ENCODE assay signal across 19 cellular contexts in genomic region chr2:167187049-167187727, GRCh38.
A peak's percentile ranks its signal among the peaks of the same experiment; 100 is the strongest.
DNase-seq lines count a peak whose midpoint lies in the region; ATAC-seq, FAIRE-seq and TF ChIP-seq lines count a peak whose summit lies in the region.
"Had no signal": no experiment of that assay in that cellular context is flagged by ENCODE, and none has a peak within 500 bp of the region (broad histone marks: within the 10 kb centered on the region; RNA-seq: fewer than 3 reads in every experiment).

No MANE protein-coding gene starts in this region.

- H3K79me2 ChIP-seq in keratinocyte (ENCODE audit: control insufficient read depth, insufficient read depth, low read length), result no peaks in the 10 kb centered on the region

- H3K4me1 Mint-ChIP-seq in osteocyte (ENCODE audit: unreplicated experiment), result peaks cover 24% of the 10 kb centered on the region
- H3K4me1 Mint-ChIP-seq in stimulated activated memory B cell treated with anti-CD40 and anti-IgM and Interleukin-4, amounts not matched to agents 10 μg/mL and 1 μg/mL and 100 μg/mL, for 72 hours, result no peaks in the 10 kb centered on the region

- no peaks in the 10 kb centered on the region for H3K9me3 ChIP-seq in heart right ventricle
- no peaks in the 10 kb centered on the region for H3K9me3 ChIP-seq in keratinocyte (ENCODE audit: control insufficient read depth, low read depth, low read length)
- H3K9me3 ChIP-seq in subcutaneous abdominal adipose tissue (ENCODE audit: control insufficient read depth in 5 of 5, low read length in 5 of 5), result no peaks in the 10 kb centered on the region
- H3K9me3 ChIP-seq: BLaER1 treated with 17β-estradiol and CSF1 and Interleukin-3, amounts not matched to agents 10 nM and 100 nM had no signal

- FAIRE-seq in keratinocyte (lab: Jason Lieb, UNC), result peak; percentile 44
- FAIRE-seq: GM12891, H54, HepG2 had no signal

- H3K27ac ChIP-seq in heart right ventricle (peak overlapping the region; percentile 23 to 87 (median 66)), keratinocyte (ENCODE audit: control insufficient read depth, insufficient read depth, low read length) (no peak overlapping the region), subcutaneous abdominal adipose tissue (ENCODE audit: low read depth, low read length) (peak overlapping the region; percentile 74)
- H3K27ac ChIP-seq: BLaER1 treated with 17β-estradiol and CSF1 and Interleukin-3, amounts not matched to agents 10 nM and 100 nM had no signal

- 53 to 71% methylated on average over 6 of the region's 6 CpGs for WGBS in heart right ventricle, 2 donors

- H3K27me3 ChIP-seq in heart right ventricle (no peaks in the 10 kb centered on the region), keratinocyte (ENCODE audit: control insufficient read depth, extremely low read depth, insufficient read depth, low read length) (no peaks in the 10 kb centered on the region), subcutaneous abdominal adipose tissue (ENCODE audit: control insufficient read depth in 5 of 5, insufficient read depth in 4 of 5, low read length in 5 of 5) (no peaks in the 10 kb centered on the region)
- H3K27me3 ChIP-seq: BLaER1 treated with 17β-estradiol and CSF1 and Interleukin-3, amounts not matched to agents 10 nM and 100 nM had no signal

- no peak overlapping the region for H3K4me2 ChIP-seq in keratinocyte (ENCODE audit: control insufficient read depth, extremely low read depth, insufficient read depth, low read depth, low read length)
- H3K4me2 ChIP-seq: BLaER1 treated with 17β-estradiol and CSF1 and Interleukin-3, amounts not matched to agents 10 nM and 100 nM had no signal

- no peaks in the 10 kb centered on the region for H3K9me1 ChIP-seq in keratinocyte (ENCODE audit: control insufficient read depth, extremely low read depth, insufficient read depth, low read length)

- H3K4me3 ChIP-seq in heart right ventricle, result peak overlapping the region in 9 of 10 donors; percentile 27 to 55 (median 47)
- no peak overlapping the region for H3K4me3 ChIP-seq in keratinocyte (ENCODE audit: control insufficient read depth in 2 of 3, extremely low read depth in 1 of 3, insufficient read depth in 2 of 3, low read depth in 1 of 3, low read length in 3 of 3)
- no peak overlapping the region for H3K4me3 ChIP-seq in subcutaneous abdominal adipose tissue (ENCODE audit: low read depth in 1 of 5, low read length in 5 of 5)
- H3K4me3 ChIP-seq: BLaER1 treated with 17β-estradiol and CSF1 and Interleukin-3, amounts not matched to agents 10 nM and 100 nM had no signal

- H3K36me3 ChIP-seq in heart right ventricle (no peaks in the 10 kb centered on the region), keratinocyte (ENCODE audit: control insufficient read depth in 2 of 2, extremely low read depth in 1 of 2, insufficient read depth in 2 of 2, low read length in 2 of 2) (no peaks in the 10 kb centered on the region), subcutaneous abdominal adipose tissue (ENCODE audit: control insufficient read depth in 5 of 5, insufficient read depth in 5 of 5, low read length in 5 of 5) (no peaks in the 10 kb centered on the region)
- H3K36me3 ChIP-seq: BLaER1 treated with 17β-estradiol and CSF1 and Interleukin-3, amounts not matched to agents 10 nM and 100 nM had no signal

- H3K36me3 Mint-ChIP-seq in osteocyte (ENCODE audit: unreplicated experiment), result no peaks in the 10 kb centered on the region
- no peaks in the 10 kb centered on the region for H3K36me3 Mint-ChIP-seq in stimulated activated memory B cell treated with anti-CD40 and anti-IgM and Interleukin-4, amounts not matched to agents 10 μg/mL and 1 μg/mL and 100 μg/mL, for 72 hours
- H3K36me3 Mint-ChIP-seq: CD8-positive, alpha-beta T cell had no signal

- H3K9me3 Mint-ChIP-seq in osteocyte (ENCODE audit: unreplicated experiment), result no peaks in the 10 kb centered on the region
- no peaks in the 10 kb centered on the region for H3K9me3 Mint-ChIP-seq in stimulated activated memory B cell treated with anti-CD40 and anti-IgM and Interleukin-4, amounts not matched to agents 10 μg/mL and 1 μg/mL and 100 μg/mL, for 72 hours
- H3K9me3 Mint-ChIP-seq: CD8-positive, alpha-beta T cell had no signal

- dilution Hi-C loops in keratinocyte (cut with MboI; ENCODE audit: extremely low pct_ligation_motif_present, low sequenced_read_pairs), result no loop called here

- H3K4me3 Mint-ChIP-seq in osteocyte (ENCODE audit: unreplicated experiment), result no peak overlapping the region
- no peak overlapping the region for H3K4me3 Mint-ChIP-seq in stimulated activated memory B cell treated with anti-CD40 and anti-IgM and Interleukin-4, amounts not matched to agents 10 μg/mL and 1 μg/mL and 100 μg/mL, for 72 hours
- H3K4me3 Mint-ChIP-seq: CD8-positive, alpha-beta T cell had no signal

- no peak overlapping the region for H3K9ac ChIP-seq in keratinocyte (ENCODE audit: control insufficient read depth, extremely low read depth, insufficient read depth, low read length)
- H3K9ac ChIP-seq in subcutaneous abdominal adipose tissue (ENCODE audit: low read length in 5 of 5), result no peak overlapping the region
- H3K9ac ChIP-seq: BLaER1 treated with 17β-estradiol and CSF1 and Interleukin-3, amounts not matched to agents 10 nM and 100 nM had no signal

- peak; percentile 49 to 89 (median 74) for ATAC-seq in heart right ventricle
- ATAC-seq in stimulated activated memory B cell treated with anti-CD40 and anti-IgM and Interleukin-4, amounts not matched to agents 10 μg/mL and 1 μg/mL and 100 μg/mL, for 72 hours, result no peak
- ATAC-seq: CD8-positive, alpha-beta T cell; HepG2 had no signal

- DNase-seq in heart right ventricle (peak in 1 of 2 donors; percentile 8), keratinocyte (ENCODE audit: low read depth, low spot score) (no peak), osteocyte (ENCODE audit: extremely low spot score, unreplicated experiment) (no peak), DMS53 (lab: John Stamatoyannopoulos, UW) (no peak), NCI-H446 treated with DMSO at 0.1 percent for 48 hours (lab: John Stamatoyannopoulos, UW) (no peak)
- DNase-seq: Calu3, EL, KBM-7, NCI-H1105 treated with DMSO at 0.1 percent for 48 hours, NCI-H1694 treated with DMSO at 0.1 percent for 48 hours, NCI-H524, NCI-H82 had no signal

- H3K4me1 ChIP-seq in heart right ventricle (peaks cover 0 to 27% (median 8%) of the 10 kb centered on the region in 9 donors), keratinocyte (ENCODE audit: control insufficient read depth, extremely low read depth, insufficient read depth, low read length) (peaks cover 1% of the 10 kb centered on the region), subcutaneous abdominal adipose tissue (ENCODE audit: control insufficient read depth in 5 of 5, insufficient read depth in 5 of 5, low read length in 5 of 5) (peaks cover 0 to 49% (median 21%) of the 10 kb centered on the region in 5 donors)
- H3K4me1 ChIP-seq: BLaER1 treated with 17β-estradiol and CSF1 and Interleukin-3, amounts not matched to agents 10 nM and 100 nM had no signal

- H4K20me1 ChIP-seq in keratinocyte (ENCODE audit: control insufficient read depth, extremely low read depth, insufficient read depth, low read length), result no peaks in the 10 kb centered on the region
- H4K20me1 ChIP-seq: BLaER1 treated with 17β-estradiol and CSF1 and Interleukin-3, amounts not matched to agents 10 nM and 100 nM had no signal

- peak overlapping the region; percentile 12 for H3K27ac Mint-ChIP-seq in osteocyte (ENCODE audit: unreplicated experiment)
- H3K27ac Mint-ChIP-seq in stimulated activated memory B cell treated with anti-CD40 and anti-IgM and Interleukin-4, amounts not matched to agents 10 μg/mL and 1 μg/mL and 100 μg/mL, for 72 hours, result no peak overlapping the region
- H3K27ac Mint-ChIP-seq: CD8-positive, alpha-beta T cell had no signal

- TF ChIP-seq CTCF in heart right ventricle (IDR thresholded peaks at IDR 0.05) (no peak), keratinocyte (optimal IDR thresholded peaks at IDR 0.05 in 1 of 3, IDR thresholded peaks at IDR 0.05 in 1 of 3, conservative IDR thresholded peaks at IDR 0.05 in 1 of 3; ENCODE audit: extremely low read depth in 1 of 3, insufficient read depth in 2 of 3, low read length in 3 of 3) (no peak), osteocyte (IDR thresholded peaks at IDR 0.05) (no peak)

- intact Hi-C loops in heart right ventricle (cut with DNase I), result loop anchor here in 3 of 10 donors (5.0 kb wide), 2 partner anchors 40 to 45 kb away; no protein-coding TSS in a partner anchor

- no peak overlapping the region for H2AFZ ChIP-seq in keratinocyte (ENCODE audit: control insufficient read depth, low read length)

- no peaks in the 10 kb centered on the region for H3K27me3 Mint-ChIP-seq in osteocyte (ENCODE audit: unreplicated experiment)
- H3K27me3 Mint-ChIP-seq in stimulated activated memory B cell treated with anti-CD40 and anti-IgM and Interleukin-4, amounts not matched to agents 10 μg/mL and 1 μg/mL and 100 μg/mL, for 72 hours, result no peaks in the 10 kb centered on the region

Comparison
In these comparisons a context has a peak if more than half of its experiments do, and no peak if none do; other contexts are left out.
1. H3K4me3 ChIP-seq: peak in heart right ventricle (9 of 10); none in keratinocyte (0 of 3) and subcutaneous abdominal adipose tissue (0 of 5).